18 cellular contexts compared by ENCODE assay signal in the genomic region with DNA sequence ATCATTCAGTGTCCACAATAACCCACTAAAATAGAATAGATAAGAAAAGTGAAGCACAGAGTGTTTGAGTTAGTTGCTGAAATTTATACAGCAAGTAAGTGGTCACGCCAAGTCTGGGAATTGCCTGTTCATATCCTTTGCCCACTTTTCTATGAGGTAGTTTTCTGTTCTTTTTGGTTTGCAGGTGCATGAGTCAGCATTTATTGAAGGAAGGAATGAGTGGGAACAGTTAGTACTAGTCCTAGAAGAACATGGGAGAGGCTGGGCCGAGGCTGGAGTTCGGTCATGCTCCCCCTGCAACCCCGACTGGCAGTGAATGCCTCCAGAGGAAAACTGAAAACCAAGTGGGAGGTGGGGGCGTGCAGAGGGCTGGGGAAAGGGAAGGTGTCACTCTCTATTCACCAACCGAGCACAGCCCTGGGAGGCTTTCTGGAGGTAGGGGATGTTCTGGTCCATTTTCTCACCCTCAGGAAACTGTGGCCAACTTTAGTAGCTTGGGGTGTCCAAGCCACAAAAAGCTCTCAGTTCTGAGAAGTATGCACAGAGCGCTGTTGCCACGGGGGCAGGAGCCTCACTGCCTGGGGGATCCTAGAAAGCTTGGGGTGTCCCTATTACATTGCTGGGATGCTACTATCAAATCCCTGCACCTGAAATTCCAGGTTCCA. TPM values are rescaled to one million over a fixed set of nuclear protein-coding genes. Genes with fewer than 3 reads are reported as not detected.
DNase-seq lines count a peak whose midpoint lies in the region; ATAC-seq, FAIRE-seq and TF ChIP-seq lines count a peak whose summit lies in the region.
"Had no signal": no experiment of that assay in that cellular context is flagged by ENCODE, and none has a peak within 500 bp of the region (broad histone marks: within the 10 kb centered on the region; RNA-seq: fewer than 3 reads in every experiment).

No MANE protein-coding gene starts in this region.

- H4K5ac ChIP-seq in H1 (ENCODE audit: insufficient read length, low read depth, low read length) = no peak overlapping the region

- DNase-seq in HepG2 (ENCODE audit: low spot score) = no peak
- DNase-seq in right lobe of liver = no peak
- no peak for DNase-seq in activated CD8-positive, alpha-beta T cell treated with anti-CD3 and anti-CD28 coated beads for 36 hours
- DNase-seq in H1 (ENCODE audit: low read depth in 1 of 2, low spot score in 2 of 2) = no peak
- DNase-seq in GDM1 (lab: John Stamatoyannopoulos, UW) = no peak
- DNase-seq in GM13976 (ENCODE audit: low spot score) = no peak
- DNase-seq: CD4-positive, alpha-beta T cell; DMS79; MG63; NCI-H1092 treated with DMSO at 0.1 percent for 48 hours; NCI-H2107; NCI-H2227 treated with DMSO at 0.1 percent for 48 hours; NCI-H524 had no signal

- CTCF ChIA-PET in HepG2 (lab: Yijun Ruan, JAX; ENCODE audit: low intra/inter-chr PET ratio, low total read pairs) = no interaction called here
- CTCF ChIA-PET in activated CD8-positive, alpha-beta T cell treated with anti-CD3 and anti-CD28 coated beads for 36 hours (lab: Charles Lee) = no interaction called here
- CTCF ChIA-PET in H1 (lab: Charles Lee; ENCODE audit: partially characterized antibody) = no interaction called here

- H3K23ac ChIP-seq in H1 (ENCODE audit: insufficient read length) = no peak overlapping the region

- intact Hi-C loops in HepG2 (cut with micrococcal nuclease; ENCODE audit: unreplicated experiment) (no loop called here), right lobe of liver (cut with DNase I) (no loop called here)
- intact Hi-C loops in activated CD8-positive, alpha-beta T cell treated with anti-CD3 and anti-CD28 coated beads for 36 hours (cut with micrococcal nuclease) = no loop called here

- no peak overlapping the region for H3K4me3 Mint-ChIP-seq in activated CD8-positive, alpha-beta T cell treated with anti-CD3 and anti-CD28 coated beads for 36 hours
- H3K4me3 Mint-ChIP-seq: B cell; CD4-positive, alpha-beta T cell had no signal

- FAIRE-seq in HepG2 (lab: Jason Lieb, UNC) (no peak), H1 (lab: Jason Lieb, UNC) (no peak)

- BruUV-seq in HepG2 (replicated peaks; lab: Mats Ljungman, UMichigan) = no TSS peak

- no peaks in the 10 kb centered on the region for H4K20me1 ChIP-seq in HepG2 (ENCODE audit: insufficient read depth, low read length)
- H4K20me1 ChIP-seq in H1 (replicated peaks in 1 of 2; ENCODE audit: control insufficient read depth in 1 of 2, insufficient read depth in 2 of 2, low read length in 2 of 2) = no peaks in the 10 kb centered on the region

- H3K27ac ChIP-seq in HepG2 (ENCODE audit: extremely low read length, insufficient read depth, low read length) (no peak overlapping the region), right lobe of liver (no peak overlapping the region), H1 (ENCODE audit: low read depth, low read length) (no peak overlapping the region)

- H3K4me2 ChIP-seq in HepG2 (ENCODE audit: low read depth, low read length) (no peak overlapping the region), H1 (ENCODE audit: insufficient read depth in 1 of 2, low read depth in 2 of 2, low read length in 2 of 2) (no peak overlapping the region)

- H3K36me3 Mint-ChIP-seq in activated CD8-positive, alpha-beta T cell treated with anti-CD3 and anti-CD28 coated beads for 36 hours (ENCODE audit: low read depth) = peaks cover 2% of the 10 kb centered on the region

- POLR2A ChIA-PET in HepG2 (lab: Yijun Ruan, JAX) = interaction anchor here (1.0 to 1.2 kb wide), 2 partner anchors 21 to 42 kb away, joined by 3 to 4 read pairs; a partner anchor contains a TSS
- POLR2A ChIA-PET in activated CD8-positive, alpha-beta T cell treated with anti-CD3 and anti-CD28 coated beads for 36 hours (lab: Charles Lee) = interaction anchor here (2.6 kb wide), 1 partner anchor 9 kb away, joined by 16 read pairs; no protein-coding TSS in a partner anchor
- POLR2A ChIA-PET in H1 (lab: Charles Lee; ENCODE audit: partially characterized antibody) = no interaction called here

- H3K56ac ChIP-seq in H1 (replicated peaks; ENCODE audit: insufficient read length, low read depth, low read length) = no peak overlapping the region

- TF ChIP-seq RAD21 in HepG2 (CRISPR knock-in tag; IDR thresholded peaks at IDR 0.05) (no peak), H1 (IDR thresholded peaks at IDR 0.05 in 1 of 2, conservative IDR thresholded peaks at IDR 0.05 in 1 of 2; ENCODE audit: low read depth in 2 of 2, low read length in 2 of 2) (no peak)

- H2BK12ac ChIP-seq in H1 (ENCODE audit: low read depth, low read length) = no peak overlapping the region

- H3K4me1 ChIP-seq in HepG2 (ENCODE audit: insufficient read depth, low read length) (peaks cover 55% of the 10 kb centered on the region), right lobe of liver (peaks cover 0 to 8% (median 1%) of the 10 kb centered on the region in 4 donors), H1 (replicated peaks in 1 of 4; ENCODE audit: control insufficient read depth in 3 of 4, insufficient read depth in 4 of 4, low read length in 3 of 4) (no peaks in the 10 kb centered on the region; a peak in 1 of 7 replicates)

- H3K9me3 ChIP-seq in HepG2 (ENCODE audit: low read length) (peaks cover 8% of the 10 kb centered on the region; the same call in 1 of the 2 replicates), right lobe of liver (no peaks in the 10 kb centered on the region), H1 (ENCODE audit: insufficient read depth in 2 of 2, low read depth in 1 of 2, low read length in 1 of 2) (peaks cover 4 to 6% of the 10 kb centered on the region in 2 experiments; a peak in 1 of 4 replicates)

- in situ Hi-C loops in HepG2 (cut with HindIII; ENCODE audit: extremely low pct_ligation_motif_present, low pct_unique_long_range_greater_than_20kb) = no loop called here
- in situ Hi-C loops in GM13976 (cut with MboI; ENCODE audit: low sequenced_read_pairs, unreplicated experiment) = no loop called here

- H3K23me2 ChIP-seq in H1 (ENCODE audit: low read depth, low read length) = no peaks in the 10 kb centered on the region; the same call in 1 of the 2 replicates

- H3K9ac ChIP-seq in HepG2 (ENCODE audit: insufficient read depth, low read depth, low read length) (no peak overlapping the region), H1 (replicated peaks in 1 of 4; ENCODE audit: extremely low read depth in 1 of 4, low read depth in 3 of 4, low read length in 3 of 4) (no peak overlapping the region)

- peaks cover 42% of the 10 kb centered on the region for H3K4me1 Mint-ChIP-seq in activated CD8-positive, alpha-beta T cell treated with anti-CD3 and anti-CD28 coated beads for 36 hours (ENCODE audit: low read depth)
- H3K4me1 Mint-ChIP-seq: B cell had no signal

- no peaks in the 10 kb centered on the region for H3K36me3 ChIP-seq in HepG2 (replicated peaks in 1 of 2; ENCODE audit: control insufficient read depth in 1 of 2, insufficient read depth in 2 of 2, low read length in 2 of 2)
- H3K36me3 ChIP-seq in right lobe of liver = no peaks in the 10 kb centered on the region
- no peaks in the 10 kb centered on the region for H3K36me3 ChIP-seq in H1 (ENCODE audit: control insufficient read depth in 2 of 4, insufficient read depth in 4 of 4, low read length in 3 of 4)
- H3K36me3 ChIP-seq: MG63 had no signal

- no peaks in the 10 kb centered on the region for H3K79me1 ChIP-seq in H1 (ENCODE audit: low read depth, low read length)

- no peak for TF ChIP-seq EP300 in HepG2 (IDR thresholded peaks at IDR 0.05; ENCODE audit: low read depth in 2 of 2, low read length in 2 of 2)
- TF ChIP-seq EP300 in HepG2 (CRISPR knock-in tag; IDR thresholded peaks at IDR 0.05; ENCODE audit: borderline replicate concordance) = no peak
- no peak for TF ChIP-seq EP300 in H1 (IDR thresholded peaks at IDR 0.05; ENCODE audit: borderline replicate concordance in 1 of 2, low read depth in 2 of 2, low read length in 2 of 2)

- H3K18ac ChIP-seq in H1 (ENCODE audit: extremely low read depth, low read length) = no peak overlapping the region

- TF ChIP-seq POLR2A in HepG2 (IDR thresholded peaks at IDR 0.05; ENCODE audit: insufficient read depth in 1 of 2, low read depth in 2 of 2, low read length in 2 of 2) (no peak), right lobe of liver (IDR thresholded peaks at IDR 0.05) (no peak), H1 (IDR thresholded peaks at IDR 0.05; ENCODE audit: control extremely low read depth in 1 of 2, low read depth in 2 of 2, low read length in 2 of 2) (no peak)

- H3K79me2 ChIP-seq in HepG2 (ENCODE audit: insufficient read depth, low read length) = no peaks in the 10 kb centered on the region
- H3K79me2 ChIP-seq in H1 (ENCODE audit: control insufficient read depth in 1 of 2, insufficient read depth in 2 of 2, low read length in 2 of 2) = no peaks in the 10 kb centered on the region

- no peak for TF ChIP-seq CTCF in HepG2 (CRISPR knock-in tag; IDR thresholded peaks at IDR 0.05)
- TF ChIP-seq CTCF in right lobe of liver (IDR thresholded peaks at IDR 0.05) = no peak
- TF ChIP-seq CTCF in activated CD8-positive, alpha-beta T cell treated with anti-CD3 and anti-CD28 coated beads for 36 hours (IDR thresholded peaks at IDR 0.05) = no peak
- TF ChIP-seq CTCF in H1 (IDR thresholded peaks at IDR 0.05; ENCODE audit: control extremely low read depth in 1 of 3, insufficient read depth in 1 of 3, low read depth in 1 of 3, low read length in 3 of 3) = no peak
- no peak for TF ChIP-seq CTCF in GM13976 (IDR thresholded peaks at IDR 0.05; ENCODE audit: borderline replicate concordance, control extremely low read depth, extremely low read depth, insufficient read depth, missing control alignments)

- no peak overlapping the region for H2BK5ac ChIP-seq in H1 (ENCODE audit: low read depth, low read length)

- no peak overlapping the region for H3K4ac ChIP-seq in H1 (replicated peaks; ENCODE audit: insufficient read length, low read depth, low read length)

- ATAC-seq in HepG2 (no peak), right lobe of liver (no peak), HG02981 (IDR thresholded peaks at IDR 0.05; ENCODE audit: unreplicated experiment) (no peak)
- ATAC-seq in activated CD8-positive, alpha-beta T cell treated with anti-CD3 and anti-CD28 coated beads for 36 hours = peak; percentile 44
- ATAC-seq: HCT116, Panc1, Right ventricle myocardium inferior had no signal

- no peak overlapping the region for H3K14ac ChIP-seq in H1 (ENCODE audit: insufficient read length)

- H3K9me3 Mint-ChIP-seq in activated CD8-positive, alpha-beta T cell treated with anti-CD3 and anti-CD28 coated beads for 36 hours = peaks cover 13% of the 10 kb centered on the region
- H3K9me3 Mint-ChIP-seq: CD4-positive, alpha-beta T cell had no signal

- H3K27ac Mint-ChIP-seq in activated CD8-positive, alpha-beta T cell treated with anti-CD3 and anti-CD28 coated beads for 36 hours = no peak overlapping the region
- H3K27ac Mint-ChIP-seq: B cell; CD4-positive, alpha-beta T cell had no signal

- no peak overlapping the region for H4K8ac ChIP-seq in H1 (ENCODE audit: extremely low read depth, insufficient read depth, low read length)

- H4K91ac ChIP-seq in H1 (replicated peaks; ENCODE audit: insufficient read length, low read length) = no peak overlapping the region

- no peaks in the 10 kb centered on the region for H3K27me3 ChIP-seq in HepG2 (ENCODE audit: control insufficient read depth in 1 of 2, insufficient read depth in 2 of 2, low read length in 2 of 2)
- H3K27me3 ChIP-seq in right lobe of liver = no peaks in the 10 kb centered on the region
- no peaks in the 10 kb centered on the region for H3K27me3 ChIP-seq in H1 (replicated peaks in 1 of 4; ENCODE audit: control insufficient read depth in 3 of 4, extremely low read depth in 1 of 4, insufficient read depth in 3 of 4, low read length in 3 of 4)
- H3K27me3 ChIP-seq: MG63 had no signal

- H2BK120ac ChIP-seq in H1 (replicated peaks; ENCODE audit: low read depth, low read length) = no peak overlapping the region

- H2AFZ ChIP-seq in HepG2 (ENCODE audit: low read length) = no peak overlapping the region
- H2AFZ ChIP-seq in H1 (ENCODE audit: low read length) = no peak overlapping the region

- H2BK20ac ChIP-seq in H1 (ENCODE audit: low read length) = no peak overlapping the region

- H3K4me3 ChIP-seq in HepG2 (replicated peaks in 1 of 3; ENCODE audit: insufficient read depth in 1 of 3, low read depth in 2 of 3, low read length in 3 of 3) (no peak overlapping the region), right lobe of liver (no peak overlapping the region), H1 (ENCODE audit: extremely low read depth in 1 of 4, insufficient read depth in 2 of 4, low read depth in 3 of 4, low read length in 4 of 4) (no peak overlapping the region)
- H3K4me3 ChIP-seq: MG63 had no signal

- H2BK15ac ChIP-seq in H1 (ENCODE audit: low read length) = no peak overlapping the region

- WGBS in HepG2 (ENCODE audit: low lambda C conversion rate) = 65% methylated on average over 8 of the region's 8 CpGs
- WGBS in right lobe of liver (ENCODE audit: insufficient coverage, low coverage, low lambda C conversion rate, missing lambda C conversion rate) = 86% methylated on average over 6 of the region's 8 CpGs
- 90% methylated on average over 8 of the region's 8 CpGs; no CpG with 5 or more reads in 1 of the 2 experiments for WGBS in H1 (ENCODE audit: extremely low coverage in 1 of 2, insufficient coverage in 1 of 2, insufficient read length in 1 of 2, insufficient replicate concordance in 2 of 2, low coverage in 1 of 2, low lambda C conversion rate in 2 of 2, missing lambda C conversion rate in 1 of 2), 2 experiments

- no peaks in the 10 kb centered on the region for H3K27me3 Mint-ChIP-seq in activated CD8-positive, alpha-beta T cell treated with anti-CD3 and anti-CD28 coated beads for 36 hours
- H3K27me3 Mint-ChIP-seq: CD4-positive, alpha-beta T cell had no signal

- H2AK5ac ChIP-seq in H1 (ENCODE audit: low read depth, low read length) = no peak overlapping the region

RNA-seq across cellular contexts. Expression of a gene that starts 41.4 kb away (rescaled TPM):
- 2.3 and 3.4 TPM in 2 replicates for total RNA-seq in HepG2 (2016; rRNA removed; fragmentation: Illumina TruSeq; extraction: Trizol)
- 0.53 and 0.61 TPM in 2 replicates for total RNA-seq in HepG2 (2016; cell fraction: cytosol; rRNA removed; fragmentation: Illumina TruSeq; extraction: Trizol; ENCODE audit: low read depth)
- total RNA-seq in HepG2 (2016; cell fraction: insoluble cytoplasmic fraction; rRNA removed; fragmentation: Illumina TruSeq; extraction: Trizol) = 2.2 and 4.1 TPM in 2 replicates
- 1.3 and 1.4 TPM in 2 replicates for total RNA-seq in HepG2 (2016; cell fraction: membrane; rRNA removed; fragmentation: Illumina TruSeq; extraction: Trizol)
- total RNA-seq in HepG2 (2016; cell fraction: nucleus; rRNA removed; fragmentation: Illumina TruSeq; extraction: Trizol) = 3.7 and 5.1 TPM in 2 replicates
- 18.1 and 20.1 TPM in 2 replicates for polyA plus RNA-seq in HepG2 (2011; rRNA removed)
- 10.9 and 11.2 TPM in 2 replicates for polyA plus RNA-seq in HepG2 (2011; cell fraction: cytosol; rRNA removed)
- 37.0 and 47.3 TPM in 2 replicates for polyA plus RNA-seq in HepG2 (2011; cell fraction: nucleus; rRNA removed)
- polyA plus RNA-seq in HepG2 (2012) = 25.1 and 31.2 TPM in 2 replicates
- polyA plus RNA-seq in HepG2 (2016; cell fraction: cytosol; fragmentation: Illumina TruSeq; extraction: Trizol; ENCODE audit: low read depth) = 0.21 and 0.26 TPM in 2 replicates
- 2.0 and 2.4 TPM in 2 replicates for polyA plus RNA-seq in HepG2 (2016; cell fraction: insoluble cytoplasmic fraction; fragmentation: Illumina TruSeq; extraction: Trizol; ENCODE audit: low read depth)
- 0.46 and 0.51 TPM in 2 replicates for polyA plus RNA-seq in HepG2 (2016; cell fraction: membrane; fragmentation: Illumina TruSeq; extraction: Trizol; ENCODE audit: low read depth)
- 3.9 and 4.9 TPM in 2 replicates for polyA plus RNA-seq in HepG2 (2016; cell fraction: nucleus; fragmentation: Illumina TruSeq; extraction: Trizol; ENCODE audit: insufficient read depth, low read depth)
- 62.9 and 84.8 TPM in 2 replicates for polyA minus RNA-seq in HepG2 (2011; rRNA and poly(A)+ RNA removed; ENCODE audit: low replicate concordance)
- polyA minus RNA-seq in HepG2 (2011; cell fraction: cytosol; rRNA and poly(A)+ RNA removed) = 27.1 and 28.7 TPM in 2 replicates
- 47.9 and 53.6 TPM in 2 replicates for polyA minus RNA-seq in HepG2 (2011; cell fraction: nucleus; rRNA and poly(A)+ RNA removed)
- 10 to 100 TPM in 4 of 6 experiments, 1 to 10 TPM in 2; 8.1 to 70.7 (median 14.9) TPM for total RNA-seq in right lobe of liver
- 100 to 1,000 TPM; 114 to 119 TPM for total RNA-seq in activated CD8-positive, alpha-beta T cell treated with anti-CD3 and anti-CD28 coated beads for 36 hours
- total RNA-seq in H1 (2021; fragmentation: NEBNext Ultra II Directional; extraction: Animal tissue kit (Norgen Biotek cat#: 25700)) = 4.5 and 5.5 TPM in 2 replicates
- 1.5 TPM in 2 replicates for polyA plus RNA-seq in H1 (2011; rRNA removed)
- 1.5 TPM for polyA plus RNA-seq in H1 (2011; cell fraction: cytosol; rRNA removed)
- polyA plus RNA-seq in H1 (2011; cell fraction: nucleus; rRNA removed) = 2.2 TPM
- 2.6 to 2.8 TPM (median 2.6 TPM) in 4 replicates for polyA plus RNA-seq in H1 (2012, experiment 1 of 2)
- polyA plus RNA-seq in H1 (2012, experiment 2 of 2) = 1.9 TPM
- polyA plus RNA-seq in H1 (2013, experiment 1 of 2) = 0.89 TPM
- 0.90 TPM for polyA plus RNA-seq in H1 (2013, experiment 2 of 2)
- 2.7 and 3.0 TPM in 2 replicates for polyA minus RNA-seq in H1 (2011; rRNA and poly(A)+ RNA removed)
- polyA minus RNA-seq in H1 (2011; cell fraction: cytosol; rRNA and poly(A)+ RNA removed) = 2.6 TPM
- 4.0 TPM for polyA minus RNA-seq in H1 (2011; cell fraction: nucleus; rRNA and poly(A)+ RNA removed)
